ENCODE assay signal across 21 cellular contexts in genomic region chr2:56382466-56382865, GRCh38.
"Had no signal": no experiment of that assay in that cellular context is flagged by ENCODE, and none has a peak within 500 bp of the region (broad histone marks: within the 10 kb centered on the region; RNA-seq: fewer than 3 reads in every experiment).

No MANE protein-coding gene starts in this region.

- H3K9me3 ChIP-seq: prostate gland, stomach, thoracic aorta, transverse colon had no signal

- H3K27ac ChIP-seq: coronary artery, foreskin keratinocyte, parathyroid adenoma, prostate gland, stomach, thoracic aorta, transverse colon had no signal

- ATAC-seq: foreskin keratinocyte; left ventricle myocardium superior; natural killer cell treated with Interleukin-12 subunit alpha and Interleukin-12 subunit beta and Interleukin-15 and Interleukin-18, amount 100 ng/mL, for 72 hours; sciatic nerve had no signal

- H3K27me3 ChIP-seq: foreskin keratinocyte, stomach, transverse colon had no signal

- H3K9ac ChIP-seq: parathyroid adenoma had no signal

- DNase-seq: central memory CD4-positive, alpha-beta T cell; effector CD4-positive, alpha-beta T cell; endodermal cell; erythroblast; foreskin keratinocyte; hippocampal formation; left ventricle myocardium superior; mammary epithelial cell; occipital lobe; retina; stimulated activated CD4-positive, alpha-beta T cell treated with anti-CD3 and anti-CD28 coated beads, Interleukin-12 subunit alpha, Interleukin-12 subunit beta, amount 100 ng/mL, for 4 hours; stimulated activated naive CD4-positive, alpha-beta T cell; stomach; substantia nigra; transverse colon had no signal

- H3K4me1 ChIP-seq: foreskin keratinocyte, parathyroid adenoma, prostate gland, stomach had no signal

- H3K4me3 ChIP-seq: coronary artery, prostate gland, stomach, thoracic aorta, transverse colon had no signal

- H3K36me3 ChIP-seq: prostate gland, stomach, thoracic aorta, transverse colon had no signal
